12 cellular contexts compared by ENCODE assay signal in genomic region chr3:195903950-195904290, GRCh38. TPM values are rescaled to one million over a fixed set of nuclear protein-coding genes. Genes with fewer than 3 reads are reported as not detected.
DNase-seq lines count a peak whose midpoint lies in the region; ATAC-seq and TF ChIP-seq lines count a peak whose summit lies in the region.
"Had no signal": no experiment of that assay in that cellular context is flagged by ENCODE, and none has a peak within 500 bp of the region (broad histone marks: within the 10 kb centered on the region; RNA-seq: fewer than 3 reads in every experiment).

No MANE protein-coding gene starts in this region.

- peaks cover 28 to 85% (median 52%) of the 10 kb centered on the region in 4 donors for H3K4me1 Mint-ChIP-seq in CD4-positive, CD25-positive, alpha-beta regulatory T cell
- H3K4me1 Mint-ChIP-seq in activated B cell treated with CpG ODN at 0.5 μM for 24 hours (peaks cover 94% of the 10 kb centered on the region), natural killer cell (peaks cover 70 to 74% of the 10 kb centered on the region in 2 donors)

- H3K9me3 Mint-ChIP-seq in CD4-positive, CD25-positive, alpha-beta regulatory T cell = no peaks in the 10 kb centered on the region
- no peaks in the 10 kb centered on the region for H3K9me3 Mint-ChIP-seq in activated B cell treated with CpG ODN at 0.5 μM for 24 hours
- H3K9me3 Mint-ChIP-seq in natural killer cell = no peaks in the 10 kb centered on the region
- H3K9me3 Mint-ChIP-seq: nephron had no signal

- peak overlapping the region in 3 of 10 experiments; percentile 20 to 39 (median 32); a peak in 2 of 20 replicates for H3K4me3 ChIP-seq in BLaER1 treated with 17β-estradiol and CSF1 and Interleukin-3, amounts not matched to agents 10 nM and 100 nM
- no peak overlapping the region for H3K4me3 ChIP-seq in CD4-positive, CD25-positive, alpha-beta regulatory T cell (ENCODE audit: low read depth, low read length)
- no peak overlapping the region for H3K4me3 ChIP-seq in effector memory CD4-positive, alpha-beta T cell (ENCODE audit: insufficient read depth, low read depth, low read length, poor library complexity, severe bottlenecking)
- H3K4me3 ChIP-seq: MG63, SK-N-MC had no signal

- TF ChIP-seq CTCF in activated B cell treated with CpG ODN at 0.5 μM for 24 hours (IDR thresholded peaks at IDR 0.05) (no peak), natural killer cell (IDR thresholded peaks at IDR 0.05) (no peak)

- H3K27me3 ChIP-seq in BLaER1 treated with 17β-estradiol and CSF1 and Interleukin-3, amounts not matched to agents 10 nM and 100 nM = no peaks in the 10 kb centered on the region
- H3K27me3 ChIP-seq in CD4-positive, CD25-positive, alpha-beta regulatory T cell (ENCODE audit: control insufficient read depth, insufficient read depth, low read length) = no peaks in the 10 kb centered on the region
- H3K27me3 ChIP-seq in effector memory CD4-positive, alpha-beta T cell (replicated peaks; ENCODE audit: control insufficient read depth, insufficient read depth, low read length, poor library complexity, severe bottlenecking) = no peaks in the 10 kb centered on the region
- H3K27me3 ChIP-seq: MG63 had no signal

- CTCF ChIA-PET in activated B cell treated with CpG ODN at 0.5 μM for 24 hours (lab: Charles Lee) = interaction anchor here (1.5 to 1.7 kb wide), 2 partner anchors 10 kb away, joined by 4 to 9 read pairs; no protein-coding TSS in a partner anchor

- ATAC-seq in CD4-positive, CD25-positive, alpha-beta regulatory T cell (ENCODE audit: low read depth in 2 of 2) = no peak
- no peak for ATAC-seq in activated B cell treated with CpG ODN at 0.5 μM for 24 hours (ENCODE audit: low read depth)
- no peak for ATAC-seq in natural killer cell
- no peak for ATAC-seq in GM18870 (IDR thresholded peaks at IDR 0.05; ENCODE audit: unreplicated experiment)

- H3K27me3 Mint-ChIP-seq in CD4-positive, CD25-positive, alpha-beta regulatory T cell = no peaks in the 10 kb centered on the region
- H3K27me3 Mint-ChIP-seq in activated B cell treated with CpG ODN at 0.5 μM for 24 hours (no peaks in the 10 kb centered on the region), natural killer cell (ENCODE audit: low read depth in 2 of 2) (no peaks in the 10 kb centered on the region)

- H3K9ac ChIP-seq in BLaER1 treated with 17β-estradiol and CSF1 and Interleukin-3, amounts not matched to agents 10 nM and 100 nM = peak overlapping the region in 6 of 11 experiments; percentile 47 to 70 (median 62); a peak in 11 of 22 replicates

- peak overlapping the region; percentile 19 to 91 (median 88); a peak in 21 of 22 replicates for H3K27ac ChIP-seq in BLaER1 treated with 17β-estradiol and CSF1 and Interleukin-3, amounts not matched to agents 10 nM and 100 nM
- H3K27ac ChIP-seq in CD4-positive, CD25-positive, alpha-beta regulatory T cell (ENCODE audit: insufficient read depth, low read length, poor library complexity, severe bottlenecking) = no peak overlapping the region
- no peak overlapping the region for H3K27ac ChIP-seq in effector memory CD4-positive, alpha-beta T cell (ENCODE audit: insufficient read depth, low read length, poor library complexity, severe bottlenecking)
- H3K27ac ChIP-seq: WERI-Rb-1 had no signal

- intact Hi-C loops in activated B cell treated with CpG ODN at 0.5 μM for 24 hours (cut with micrococcal nuclease) (loop anchor here (10.0 kb wide), 2 partner anchors 291 to 1121 kb away; partner anchors contain the start of gene MELTF), natural killer cell (cut with micrococcal nuclease) (no loop called here)

- peak overlapping the region in 2 of 3 donors; percentile 84 to 99 for H3K27ac Mint-ChIP-seq in CD4-positive, CD25-positive, alpha-beta regulatory T cell
- H3K27ac Mint-ChIP-seq in activated B cell treated with CpG ODN at 0.5 μM for 24 hours = peak overlapping the region; percentile 100
- peak overlapping the region; percentile 97 to 100 for H3K27ac Mint-ChIP-seq in natural killer cell
- H3K27ac Mint-ChIP-seq: nephron had no signal

- no peak for DNase-seq in CD4-positive, CD25-positive, alpha-beta regulatory T cell
- DNase-seq in activated B cell treated with CpG ODN at 0.5 μM for 24 hours (no peak), natural killer cell (no peak), NCI-H1694 (lab: John Stamatoyannopoulos, UW) (no peak)
- no peak for DNase-seq in effector memory CD4-positive, alpha-beta T cell
- DNase-seq: MG63, NCI-H1930, WERI-Rb-1 had no signal

- H3K4me3 Mint-ChIP-seq in CD4-positive, CD25-positive, alpha-beta regulatory T cell = peak overlapping the region in 3 of 4 donors; percentile 41 to 98 (median 44)
- H3K4me3 Mint-ChIP-seq in activated B cell treated with CpG ODN at 0.5 μM for 24 hours (peak overlapping the region; percentile 24), natural killer cell (peak overlapping the region; percentile 32)

- H3K9me3 ChIP-seq in BLaER1 treated with 17β-estradiol and CSF1 and Interleukin-3, amounts not matched to agents 10 nM and 100 nM (replicated peaks in 1 of 11) = no peaks in the 10 kb centered on the region
- no peaks in the 10 kb centered on the region for H3K9me3 ChIP-seq in CD4-positive, CD25-positive, alpha-beta regulatory T cell (ENCODE audit: control insufficient read depth in 2 of 2, low read length in 2 of 2)
- H3K9me3 ChIP-seq in effector memory CD4-positive, alpha-beta T cell (ENCODE audit: control insufficient read depth, low read length) = no peaks in the 10 kb centered on the region
- H3K9me3 ChIP-seq: MG63 had no signal

- peaks cover 4% of the 10 kb centered on the region for H3K36me3 Mint-ChIP-seq in CD4-positive, CD25-positive, alpha-beta regulatory T cell
- H3K36me3 Mint-ChIP-seq in activated B cell treated with CpG ODN at 0.5 μM for 24 hours (ENCODE audit: low read depth) = peaks cover 2% of the 10 kb centered on the region
- no peaks in the 10 kb centered on the region for H3K36me3 Mint-ChIP-seq in natural killer cell

- peaks cover 89 to 97% (median 95%) of the 10 kb centered on the region in 10 experiments for H3K4me1 ChIP-seq in BLaER1 treated with 17β-estradiol and CSF1 and Interleukin-3, amounts not matched to agents 10 nM and 100 nM
- H3K4me1 ChIP-seq in CD4-positive, CD25-positive, alpha-beta regulatory T cell (ENCODE audit: control insufficient read depth, insufficient read depth, low read length, poor library complexity, severe bottlenecking) = peaks cover 62% of the 10 kb centered on the region
- H3K4me1 ChIP-seq in effector memory CD4-positive, alpha-beta T cell (ENCODE audit: control insufficient read depth, insufficient read depth, low read length, poor library complexity, severe bottlenecking) = peaks cover 37% of the 10 kb centered on the region

- no peaks in the 10 kb centered on the region for H3K36me3 ChIP-seq in BLaER1 treated with 17β-estradiol and CSF1 and Interleukin-3, amounts not matched to agents 10 nM and 100 nM
- no peaks in the 10 kb centered on the region for H3K36me3 ChIP-seq in CD4-positive, CD25-positive, alpha-beta regulatory T cell (ENCODE audit: control insufficient read depth, insufficient read depth, low read length)
- no peaks in the 10 kb centered on the region for H3K36me3 ChIP-seq in effector memory CD4-positive, alpha-beta T cell (ENCODE audit: control insufficient read depth, insufficient read depth, low read length)
- H3K36me3 ChIP-seq: WERI-Rb-1 had no signal

- POLR2A ChIA-PET in activated B cell treated with CpG ODN at 0.5 μM for 24 hours (lab: Charles Lee) = interaction anchor here (0.7 to 1.4 kb wide), 3 partner anchors 8 to 11 kb away, joined by 3 to 10 read pairs (median 7); no protein-coding TSS in a partner anchor

- peaks cover 0 to 18% (median 10%) of the 10 kb centered on the region in 11 experiments; a peak in 11 of 22 replicates for H4K20me1 ChIP-seq in BLaER1 treated with 17β-estradiol and CSF1 and Interleukin-3, amounts not matched to agents 10 nM and 100 nM

- peak overlapping the region; percentile 87 to 100 (median 99) for H3K4me2 ChIP-seq in BLaER1 treated with 17β-estradiol and CSF1 and Interleukin-3, amounts not matched to agents 10 nM and 100 nM

RNA-seq across cellular contexts. Expression of gene TNK2, which starts 4.4 kb away (rescaled TPM):
- 139 TPM for total RNA-seq in CD4-positive, CD25-positive, alpha-beta regulatory T cell
- polyA plus RNA-seq in CD4-positive, CD25-positive, alpha-beta regulatory T cell = 1 to 10 TPM in 3 of 4 donors, under 1 TPM in 1; 0.93 to 2.5 (median 1.7) TPM
- total RNA-seq in activated B cell treated with CpG ODN at 0.5 μM for 24 hours (108 and 132 TPM in 2 replicates), natural killer cell (100 to 1,000 TPM; 169 to 207 (median 171) TPM)

Comparison
In these comparisons a context has a peak if more than half of its experiments do, and no peak if none do; other contexts are left out.
1. H3K27ac ChIP-seq: peak in BLaER1 treated with 17β-estradiol and CSF1 and Interleukin-3, amounts not matched to agents 10 nM and 100 nM (11 of 11); none in CD4-positive, CD25-positive, alpha-beta regulatory T cell (single experiment) and effector memory CD4-positive, alpha-beta T cell (single experiment).
2. Peak in every context shown above with its lines, with median percentiles within 50 percentile points of each other: H3K27ac Mint-ChIP-seq and H3K4me3 Mint-ChIP-seq.